11 cellular contexts compared by ENCODE assay signal in the genomic region with DNA sequence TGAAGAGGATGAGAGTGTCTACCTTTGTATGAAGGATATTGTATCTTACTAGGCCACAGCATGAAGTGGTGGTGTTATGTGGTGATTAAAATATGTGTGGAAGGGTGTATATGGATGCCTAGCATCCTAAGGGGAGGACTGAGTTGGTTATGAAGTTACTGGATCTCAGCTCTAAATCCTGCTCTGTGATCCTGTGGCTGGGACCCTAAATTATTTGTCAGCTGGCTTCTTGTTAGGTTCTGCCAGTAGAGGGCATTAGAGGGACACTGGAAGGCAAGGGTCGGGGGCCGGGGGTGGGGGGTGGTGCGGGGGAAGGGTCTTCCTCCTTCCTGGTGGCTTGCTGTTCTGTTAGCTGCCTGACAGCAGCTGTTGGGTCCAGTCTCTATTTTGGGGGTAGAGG. TPM values are rescaled to one million over a fixed set of nuclear protein-coding genes. Genes with fewer than 3 reads are reported as not detected.
A peak's percentile ranks its signal among the peaks of the same experiment; 100 is the strongest.
DNase-seq lines count a peak whose midpoint lies in the region; ATAC-seq and TF ChIP-seq lines count a peak whose summit lies in the region.
"Had no signal": no experiment of that assay in that cellular context is flagged by ENCODE, and none has a peak within 500 bp of the region (broad histone marks: within the 10 kb centered on the region; RNA-seq: fewer than 3 reads in every experiment).

No MANE protein-coding gene starts in this region.

- H3K4me3 ChIP-seq in GM06990 (replicated peaks; ENCODE audit: low read depth, low read length) (no peak overlapping the region), Karpas-422 (ENCODE audit: low read length) (no peak overlapping the region)
- H3K4me3 ChIP-seq: prostate gland had no signal

- no peak overlapping the region for H3K27ac ChIP-seq in Karpas-422 (ENCODE audit: low read length)
- H3K27ac ChIP-seq: prostate gland had no signal

- H3K9ac ChIP-seq in Karpas-422 (ENCODE audit: low read length), result no peak overlapping the region

- H3K9me2 ChIP-seq in Karpas-422 (replicated peaks; ENCODE audit: insufficient read depth, low read length), result no peaks in the 10 kb centered on the region

- H3K4me3 Mint-ChIP-seq in brain, result no peak overlapping the region
- H3K4me3 Mint-ChIP-seq in naive B cell, result no peak overlapping the region

- no peak overlapping the region for H3K4me2 ChIP-seq in Karpas-422 (ENCODE audit: low read depth, low read length, poor library complexity, severe bottlenecking)

- peaks cover 92% of the 10 kb centered on the region for H3K36me3 Mint-ChIP-seq in brain
- peaks cover 16 to 19% of the 10 kb centered on the region in 2 donors for H3K36me3 Mint-ChIP-seq in naive B cell

- H3K9me3 Mint-ChIP-seq in brain (no peaks in the 10 kb centered on the region), naive B cell (no peaks in the 10 kb centered on the region)

- H3K36me3 ChIP-seq in GM06990 (ENCODE audit: control insufficient read depth, insufficient read depth, low read length) (peaks cover 22% of the 10 kb centered on the region), Karpas-422 (ENCODE audit: insufficient read depth, low read length) (peaks cover 33% of the 10 kb centered on the region; the same call in 1 of the 2 replicates)
- H3K36me3 ChIP-seq: prostate gland had no signal

- H4K20me1 ChIP-seq in Karpas-422 (ENCODE audit: insufficient read depth, low read depth, low read length), result no peaks in the 10 kb centered on the region; the same call in 1 of the 2 replicates

- H3K27me3 ChIP-seq in GM06990 (replicated peaks; ENCODE audit: control insufficient read depth, insufficient read depth, low read length), result no peaks in the 10 kb centered on the region
- no peaks in the 10 kb centered on the region for H3K27me3 ChIP-seq in Karpas-422 (ENCODE audit: low read length)

- peaks cover 20% of the 10 kb centered on the region for H3K4me1 Mint-ChIP-seq in brain
- H3K4me1 Mint-ChIP-seq in naive B cell, result peaks cover 17 to 40% (median 23%) of the 10 kb centered on the region in 3 donors

- H2AFZ ChIP-seq in Karpas-422 (ENCODE audit: low read length), result no peak overlapping the region

- H3K79me2 ChIP-seq in Karpas-422 (ENCODE audit: low read length), result peaks cover 2% of the 10 kb centered on the region; the same call in 1 of the 2 replicates

- H3K9me3 ChIP-seq in Karpas-422 (ENCODE audit: low read length), result no peaks in the 10 kb centered on the region
- H3K9me3 ChIP-seq: prostate gland had no signal

- DNase-seq in GM06990 (ENCODE audit: extremely low read depth, insufficient read length) (no peak), Karpas-422 (peak; percentile 62), naive B cell (peak; percentile 11), NCI-H226 (no peak)
- DNase-seq: activated T-cell treated with anti-CD3 and anti-CD28 coated beads, Interleukin-2, amount 50 U/mL, for 1 hour; NCI-H748 treated with DMSO at 0.1 percent for 48 hours; stimulated activated CD8-positive, alpha-beta memory T cell treated with anti-CD3 and anti-CD28 coated beads, Interleukin-4, amount 100 ng/mL, for 48 hours had no signal

- ATAC-seq in naive B cell (ENCODE audit: low read depth in 2 of 2) (no peak), GM18909 (IDR thresholded peaks at IDR 0.05; ENCODE audit: poor library complexity, unreplicated experiment) (no peak), HG02870 (IDR thresholded peaks at IDR 0.05; ENCODE audit: unreplicated experiment) (no peak)

- peaks cover 17% of the 10 kb centered on the region for H3K4me1 ChIP-seq in Karpas-422 (ENCODE audit: low read length)

- H3K27ac Mint-ChIP-seq in brain, result peak overlapping the region in 3 of 5 experiments; percentile 17 to 77 (median 21)
- peak overlapping the region in 4 of 6 donors; percentile 9 to 77 (median 40) for H3K27ac Mint-ChIP-seq in naive B cell

- no peaks in the 10 kb centered on the region for H3K27me3 Mint-ChIP-seq in brain
- H3K27me3 Mint-ChIP-seq in naive B cell, result no peaks in the 10 kb centered on the region

- peak; percentile 49 for TF ChIP-seq CTCF in GM06990 (IDR thresholded peaks at IDR 0.05; ENCODE audit: insufficient read depth, low read length, poor library complexity, severe bottlenecking)
- TF ChIP-seq CTCF in brain (conservative IDR thresholded peaks at IDR 0.05), result peak in 1 of 2 experiments; percentile 54

RNA-seq across cellular contexts. Expression of a gene that starts 34.9 kb away (rescaled TPM):
- 146 and 213 TPM in 2 replicates for total RNA-seq in Karpas-422 (2014; rRNA removed; shearing (Covaris generic); ENCODE audit: low replicate concordance)
- polyA plus RNA-seq in brain (ENCODE audit: insufficient read depth, low read depth, low replicate concordance) (374 TPM), naive B cell (ENCODE audit: low read depth in 6 of 6) (100 to 1,000 TPM; 213 to 250 (median 243) TPM)

RNA-seq across cellular contexts. Expression of a gene that starts 37.3 kb away (rescaled TPM):
- total RNA-seq in Karpas-422 (2014; rRNA removed; shearing (Covaris generic); ENCODE audit: low replicate concordance), result 61.0 and 76.4 TPM in 2 replicates
- polyA plus RNA-seq in brain (ENCODE audit: insufficient read depth, low read depth, low replicate concordance) (57.7 TPM), naive B cell (ENCODE audit: low read depth in 6 of 6) (100 to 1,000 TPM; 260 to 480 (median 378) TPM)

Comparison
In these comparisons a context has a peak if more than half of its experiments do, and no peak if none do; other contexts are left out.
1. DNase-seq: peak in Karpas-422 (single experiment) and naive B cell (single experiment); none in GM06990 (single experiment) and NCI-H226 (single experiment).